Comparison of ENCODE assay signal across 1 cellular context in genomic region chr7:98286093-98286525, GRCh38.
TF ChIP-seq lines count a peak whose summit lies in the region.

No MANE protein-coding gene starts in this region.

TF ChIP-seq in liver, 16 proteins besides CTCF, POLR2A, EP300 and RAD21 (continued from another document):
- no peak for TF ChIP-seq JUND (IDR thresholded peaks at IDR 0.05)
